ENCODE assay signal across 8 cellular contexts in genomic region chr6:18823782-18824386, GRCh38.
DNase-seq lines count a peak whose midpoint lies in the region; ATAC-seq and TF ChIP-seq lines count a peak whose summit lies in the region.

No MANE protein-coding gene starts in this region.

- no peaks in the 10 kb centered on the region for H3K36me3 Mint-ChIP-seq in activated T-helper 1 cell treated with anti-CD3 and anti-CD28 coated beads, Interleukin-12 subunit alpha, Interleukin-12 subunit beta, Interleukin-2, Interleukin-4 antibody, amounts not matched to agents 30 ng/mL and 10 ng/mL and 1 ng/mL, durations not matched to agents 14 hours and 24 hours and 36 hours (ENCODE audit: low read depth)
- H3K36me3 Mint-ChIP-seq in chondrocyte (ENCODE audit: low read depth) = peaks cover 5% of the 10 kb centered on the region

- no peak overlapping the region for H3K4me3 Mint-ChIP-seq in activated T-helper 1 cell treated with anti-CD3 and anti-CD28 coated beads, Interleukin-12 subunit alpha, Interleukin-12 subunit beta, Interleukin-2, Interleukin-4 antibody, amounts not matched to agents 30 ng/mL and 10 ng/mL and 1 ng/mL, durations not matched to agents 14 hours and 24 hours and 36 hours
- H3K4me3 Mint-ChIP-seq in chondrocyte (ENCODE audit: unreplicated experiment) = no peak overlapping the region

- H3K27me3 Mint-ChIP-seq in activated T-helper 1 cell treated with anti-CD3 and anti-CD28 coated beads, Interleukin-12 subunit alpha, Interleukin-12 subunit beta, Interleukin-2, Interleukin-4 antibody, amounts not matched to agents 30 ng/mL and 10 ng/mL and 1 ng/mL, durations not matched to agents 14 hours and 24 hours and 36 hours (ENCODE audit: insufficient read depth) = no peaks in the 10 kb centered on the region
- H3K27me3 Mint-ChIP-seq in chondrocyte (ENCODE audit: low read depth) = no peaks in the 10 kb centered on the region

- intact Hi-C loops in activated T-helper 1 cell treated with anti-CD3 and anti-CD28 coated beads, Interleukin-12 subunit alpha, Interleukin-12 subunit beta, Interleukin-2, Interleukin-4 antibody, amounts not matched to agents 30 ng/mL and 10 ng/mL and 1 ng/mL, durations not matched to agents 14 hours and 24 hours and 36 hours (cut with micrococcal nuclease) = loop anchor here (10.0 kb wide), 2 partner anchors 229 to 499 kb away; no protein-coding TSS in a partner anchor

- peak; percentile 2 for DNase-seq in activated T-helper 1 cell treated with Interleukin-2 at 50 U/mL for 16 hours (ENCODE audit: low read depth)
- no peak for DNase-seq in activated T-helper 1 cell treated with anti-CD3 and anti-CD28 coated beads, Interleukin-12 subunit alpha, Interleukin-12 subunit beta, Interleukin-2, Interleukin-4 antibody, amounts not matched to agents 30 ng/mL and 10 ng/mL and 1 ng/mL, durations not matched to agents 14 hours and 24 hours and 36 hours (ENCODE audit: low spot score)
- DNase-seq in NT2/D1 (ENCODE audit: low read depth, low spot score) = peak; percentile 72
- no peak for DNase-seq in chondrocyte (ENCODE audit: low spot score)
- DNase-seq in stimulated activated CD4-positive, alpha-beta T cell treated with anti-CD3 and anti-CD28 coated beads, Interleukin-15, amount 100 ng/mL, for 24 hours = peak; percentile 53
- no peak for DNase-seq in NCI-H2107 (lab: John Stamatoyannopoulos, UW)
- DNase-seq in G401 (ENCODE audit: low spot score) = no peak

- peak; percentile 78 for TF ChIP-seq CTCF in chondrocyte (IDR thresholded peaks at IDR 0.05)

- H3K27ac Mint-ChIP-seq in activated T-helper 1 cell treated with anti-CD3 and anti-CD28 coated beads, Interleukin-12 subunit alpha, Interleukin-12 subunit beta, Interleukin-2, Interleukin-4 antibody, amounts not matched to agents 30 ng/mL and 10 ng/mL and 1 ng/mL, durations not matched to agents 14 hours and 24 hours and 36 hours = no peak overlapping the region
- H3K27ac Mint-ChIP-seq in chondrocyte (ENCODE audit: unreplicated experiment) = no peak overlapping the region

- H3K9ac ChIP-seq in NT2/D1 (ENCODE audit: insufficient read length, low read depth) = no peak overlapping the region

- H3K27me3 ChIP-seq in NT2/D1 (ENCODE audit: insufficient read depth, insufficient read length) = no peaks in the 10 kb centered on the region

- H3K36me3 ChIP-seq in NT2/D1 (ENCODE audit: insufficient read depth, insufficient read length, low read length) = no peaks in the 10 kb centered on the region

- H3K9me3 ChIP-seq in NT2/D1 (ENCODE audit: insufficient read depth, low read length) = peaks cover 24% of the 10 kb centered on the region

- no peak overlapping the region for H3K4me3 ChIP-seq in NT2/D1 (ENCODE audit: insufficient read length, low read depth)

- H3K9me3 Mint-ChIP-seq in activated T-helper 1 cell treated with anti-CD3 and anti-CD28 coated beads, Interleukin-12 subunit alpha, Interleukin-12 subunit beta, Interleukin-2, Interleukin-4 antibody, amounts not matched to agents 30 ng/mL and 10 ng/mL and 1 ng/mL, durations not matched to agents 14 hours and 24 hours and 36 hours = peaks cover 45% of the 10 kb centered on the region
- peaks cover 41% of the 10 kb centered on the region for H3K9me3 Mint-ChIP-seq in chondrocyte (ENCODE audit: low read depth)

- H3K4me1 ChIP-seq in NT2/D1 (ENCODE audit: insufficient read depth, insufficient read length) = no peaks in the 10 kb centered on the region

- H3K4me1 Mint-ChIP-seq in activated T-helper 1 cell treated with anti-CD3 and anti-CD28 coated beads, Interleukin-12 subunit alpha, Interleukin-12 subunit beta, Interleukin-2, Interleukin-4 antibody, amounts not matched to agents 30 ng/mL and 10 ng/mL and 1 ng/mL, durations not matched to agents 14 hours and 24 hours and 36 hours (ENCODE audit: low read depth) = no peaks in the 10 kb centered on the region
- no peaks in the 10 kb centered on the region for H3K4me1 Mint-ChIP-seq in chondrocyte (ENCODE audit: low read depth)

- no peak for ATAC-seq in GM21360 (IDR thresholded peaks at IDR 0.05; ENCODE audit: unreplicated experiment)

- in situ Hi-C loops in G401 (cut with HindIII; ENCODE audit: low sequenced_read_pairs) = no loop called here

Comparison
In these comparisons a context has a peak if more than half of its experiments do, and no peak if none do; other contexts are left out.
1. DNase-seq: peak in activated T-helper 1 cell treated with Interleukin-2 at 50 U/mL for 16 hours (single experiment), NT2/D1 (single experiment) and stimulated activated CD4-positive, alpha-beta T cell treated with anti-CD3 and anti-CD28 coated beads, Interleukin-15, amount 100 ng/mL, for 24 hours (single experiment); none in activated T-helper 1 cell treated with anti-CD3 and anti-CD28 coated beads, Interleukin-12 subunit alpha, Interleukin-12 subunit beta, Interleukin-2, Interleukin-4 antibody, amounts not matched to agents 30 ng/mL and 10 ng/mL and 1 ng/mL, durations not matched to agents 14 hours and 24 hours and 36 hours (single experiment), chondrocyte (single experiment), NCI-H2107 (single experiment) and G401 (single experiment).